1 cellular context compared by ENCODE assay signal in the genomic region with DNA sequence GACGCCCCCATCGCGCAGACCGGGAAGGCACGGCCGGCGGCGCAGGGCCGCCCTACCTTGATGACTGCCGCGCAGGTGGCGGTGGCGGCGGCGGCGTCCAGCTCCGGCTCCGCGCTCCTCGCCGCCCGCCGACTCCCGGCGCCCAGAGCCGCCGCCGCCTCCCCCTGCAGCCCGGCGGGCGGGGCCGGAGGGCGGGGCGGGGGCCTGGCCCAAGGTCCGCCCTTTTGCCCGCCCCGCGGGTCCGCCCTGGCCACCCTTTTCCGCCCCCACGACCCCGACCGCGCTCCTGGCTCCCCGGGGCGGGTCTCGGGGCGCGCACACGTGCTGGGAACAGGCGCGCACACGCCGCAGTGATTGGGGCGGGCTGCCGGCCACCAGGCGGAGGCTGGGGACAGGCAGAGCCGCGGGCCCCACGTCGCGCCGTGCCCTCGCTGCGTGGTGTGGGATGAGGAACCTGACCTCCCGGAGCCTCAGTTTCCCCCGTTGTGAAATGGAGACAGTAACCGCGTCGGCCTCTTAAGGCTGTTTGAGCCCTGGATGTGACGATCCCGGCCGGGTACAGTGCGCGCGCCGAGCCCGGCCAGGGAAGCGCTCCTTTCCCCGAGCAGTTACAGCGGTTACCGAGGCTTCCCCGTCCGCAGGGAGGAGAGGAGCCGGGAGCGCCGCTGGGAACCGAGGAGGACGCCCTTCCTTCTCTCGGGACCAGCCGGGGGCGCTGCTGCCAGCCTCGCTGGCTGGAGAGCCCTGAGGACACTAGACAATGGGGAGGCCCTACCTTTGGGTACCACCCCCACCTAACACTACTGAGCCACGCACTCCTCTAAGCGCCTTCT.
TF ChIP-seq lines count a peak whose summit lies in the region.

A gene with protein sequence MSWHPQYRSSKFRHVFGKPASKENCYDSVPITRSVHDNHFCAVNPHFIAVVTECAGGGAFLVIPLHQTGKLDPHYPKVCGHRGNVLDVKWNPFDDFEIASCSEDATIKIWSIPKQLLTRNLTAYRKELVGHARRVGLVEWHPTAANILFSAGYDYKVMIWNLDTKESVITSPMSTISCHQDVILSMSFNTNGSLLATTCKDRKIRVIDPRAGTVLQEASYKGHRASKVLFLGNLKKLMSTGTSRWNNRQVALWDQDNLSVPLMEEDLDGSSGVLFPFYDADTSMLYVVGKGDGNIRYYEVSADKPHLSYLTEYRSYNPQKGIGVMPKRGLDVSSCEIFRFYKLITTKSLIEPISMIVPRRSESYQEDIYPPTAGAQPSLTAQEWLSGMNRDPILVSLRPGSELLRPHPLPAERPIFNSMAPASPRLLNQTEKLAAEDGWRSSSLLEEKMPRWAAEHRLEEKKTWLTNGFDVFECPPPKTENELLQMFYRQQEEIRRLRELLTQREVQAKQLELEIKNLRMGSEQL (minus strand): TSS at position 135 of the 833 bp plus-strand sequence. CDS start 34,977 bp downstream, outside the sequence.

TF ChIP-seq in K562, 482 proteins besides CTCF, POLR2A, EP300 and RAD21 (continued from another document and continues in another):
- TF ChIP-seq ZBTB40 (IDR thresholded peaks at IDR 0.05) (no peak), ZBTB40 (CRISPR knock-in tag; IDR thresholded peaks at IDR 0.05) (no peak), SMAD4 (CRISPR knock-in tag; conservative IDR thresholded peaks at IDR 0.05) (peak; percentile 66), ZNF57 (CRISPR knock-in tag; IDR thresholded peaks at IDR 0.05) (no peak), TEAD4 (IDR thresholded peaks at IDR 0.05; ENCODE audit: low read length) (0 out of 2 replicates have a peak, but pooled peaks have one; percentile 6), TEAD4 (CRISPR knock-in tag; IDR thresholded peaks at IDR 0.05; ENCODE audit: borderline replicate concordance) (no peak), NRF1 (conservative IDR thresholded peaks at IDR 0.05 in 1 of 2, IDR thresholded peaks at IDR 0.05 in 1 of 2) (peak; percentile 68 to 74), HBP1 (CRISPR knock-in tag; IDR thresholded peaks at IDR 0.05) (no peak), YY1 (IDR thresholded peaks at IDR 0.05; ENCODE audit: borderline replicate concordance in 1 of 3, control insufficient read depth in 1 of 3, extremely low read depth in 1 of 3, insufficient read depth in 3 of 3, insufficient read length in 1 of 3, insufficient replicate concordance in 2 of 3, low read depth in 1 of 3, low read length in 2 of 3) (no peak), ARID1B (IDR thresholded peaks at IDR 0.05) (peak; percentile 34; the same call in 1 of the 2 replicates), ZNF124 (CRISPR knock-in tag; IDR thresholded peaks at IDR 0.05) (no peak), KLF6 (CRISPR knock-in tag; IDR thresholded peaks at IDR 0.05; ENCODE audit: borderline replicate concordance) (0 out of 2 replicates have a peak, but pooled peaks have one; percentile 26), POLR3G (IDR thresholded peaks at IDR 0.05; ENCODE audit: extremely low read depth, insufficient read length, insufficient replicate concordance) (no peak), TRIM28 (IDR thresholded peaks at IDR 0.05) (no peak), ZBTB9 (CRISPR knock-in tag; IDR thresholded peaks at IDR 0.05) (peak; percentile 64; the same call in 1 of the 2 replicates), CAMTA2 (CRISPR knock-in tag; conservative IDR thresholded peaks at IDR 0.05) (no peak), MAZ (CRISPR knock-in tag; conservative IDR thresholded peaks at IDR 0.05 in 1 of 2, IDR thresholded peaks at IDR 0.05 in 1 of 2) (peak; percentile 27 to 88; a peak in 3 of 4 replicates), ETS2 (tag; IDR thresholded peaks at IDR 0.05; ENCODE audit: borderline replicate concordance, poor library complexity, severe bottlenecking) (no peak), MAX (CRISPR knock-in tag; IDR thresholded peaks at IDR 0.05) (peak; percentile 95), NCOA2 (IDR thresholded peaks at IDR 0.05; ENCODE audit: partially characterized antibody in 2 of 2) (no peak), MITF (IDR thresholded peaks at IDR 0.05) (no peak), BCOR (IDR thresholded peaks at IDR 0.05) (peak; percentile 83), SIN3B (IDR thresholded peaks at IDR 0.05; ENCODE audit: low read depth) (0 out of 2 replicates have a peak, but pooled peaks have one; percentile 41), USF1 (CRISPR knock-in tag; IDR thresholded peaks at IDR 0.05) (peak; percentile 76), TAF9B (IDR thresholded peaks at IDR 0.05; ENCODE audit: partially characterized antibody) (no peak), UBTF (IDR thresholded peaks at IDR 0.05; ENCODE audit: borderline replicate concordance in 1 of 2, low read depth in 2 of 2, low read length in 2 of 2) (peak; percentile 94 to 98), SAFB (IDR thresholded peaks at IDR 0.05; ENCODE audit: borderline replicate concordance, low read depth, low read length) (peak; percentile 84)
- TF ChIP-seq, protein P1, sequence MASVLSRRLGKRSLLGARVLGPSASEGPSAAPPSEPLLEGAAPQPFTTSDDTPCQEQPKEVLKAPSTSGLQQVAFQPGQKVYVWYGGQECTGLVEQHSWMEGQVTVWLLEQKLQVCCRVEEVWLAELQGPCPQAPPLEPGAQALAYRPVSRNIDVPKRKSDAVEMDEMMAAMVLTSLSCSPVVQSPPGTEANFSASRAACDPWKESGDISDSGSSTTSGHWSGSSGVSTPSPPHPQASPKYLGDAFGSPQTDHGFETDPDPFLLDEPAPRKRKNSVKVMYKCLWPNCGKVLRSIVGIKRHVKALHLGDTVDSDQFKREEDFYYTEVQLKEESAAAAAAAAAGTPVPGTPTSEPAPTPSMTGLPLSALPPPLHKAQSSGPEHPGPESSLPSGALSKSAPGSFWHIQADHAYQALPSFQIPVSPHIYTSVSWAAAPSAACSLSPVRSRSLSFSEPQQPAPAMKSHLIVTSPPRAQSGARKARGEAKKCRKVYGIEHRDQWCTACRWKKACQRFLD (CRISPR knock-in tag; IDR thresholded peaks at IDR 0.05): peak; percentile 83
